In the genomic region with DNA sequence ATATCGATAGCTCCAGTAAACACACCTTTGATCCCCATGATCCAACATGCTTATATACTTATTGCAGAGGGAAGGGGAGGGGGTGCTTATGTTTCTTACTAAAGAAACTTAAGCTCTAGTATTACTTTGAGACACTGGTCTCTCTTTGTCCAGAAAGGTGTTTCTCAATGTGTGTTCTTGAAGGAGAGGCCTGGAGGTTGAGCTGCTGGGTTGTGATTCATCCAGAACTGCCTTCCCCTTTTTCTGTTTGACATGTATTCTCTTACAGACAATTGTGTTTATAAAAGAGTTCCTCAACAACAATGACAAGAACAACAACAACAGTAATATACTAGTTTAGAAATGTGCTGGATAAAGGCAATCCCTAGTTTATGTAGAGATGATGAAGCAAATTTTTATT, we compare ENCODE assay signal across 9 cellular contexts.
"Had no signal": no experiment of that assay in that cellular context is flagged by ENCODE, and none has a peak within 500 bp of the region (broad histone marks: within the 10 kb centered on the region; RNA-seq: fewer than 3 reads in every experiment).

No MANE protein-coding gene starts in this region.

- FAIRE-seq: HTR-8/SVneo, K562 had no signal

- DNase-seq: GM23248, GOT3, H7, HFFc6, IMR-90 had no signal

- H3K36me3 ChIP-seq: HAP-1 had no signal

- ATAC-seq: HCT116, K562 had no signal

- H3K4me3 ChIP-seq: GM23248, HAP-1, K562 had no signal
